In the genomic region with DNA sequence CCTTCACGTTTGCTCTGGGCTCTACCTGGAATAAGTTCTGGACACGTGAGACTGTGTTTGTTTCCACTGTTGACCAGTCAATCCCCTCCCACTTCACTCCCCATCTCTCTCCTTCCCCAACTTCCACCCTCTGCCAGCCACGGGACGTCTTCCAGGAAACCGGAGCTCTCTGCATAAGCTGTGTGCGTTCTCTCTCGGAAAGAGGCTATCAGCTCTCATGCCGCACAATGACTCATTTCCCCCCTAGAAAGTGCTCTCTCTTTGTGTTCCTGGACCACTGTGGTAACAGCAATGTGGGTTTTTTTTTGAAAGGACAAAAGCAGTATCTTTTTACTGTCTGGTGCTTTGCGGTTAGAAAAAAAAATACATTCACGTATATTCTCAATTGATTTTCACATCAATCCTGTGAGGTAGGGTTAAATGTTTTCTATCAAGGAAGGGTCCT, we compare ENCODE assay signal across 8 cellular contexts.
A peak's percentile ranks its signal among the peaks of the same experiment; 100 is the strongest.
DNase-seq lines count a peak whose midpoint lies in the region; ATAC-seq and TF ChIP-seq lines count a peak whose summit lies in the region.

No MANE protein-coding gene starts in this region.

- DNase-seq in NT2/D1 (ENCODE audit: low read depth, low spot score) (peak; percentile 18), non-pigmented ciliary epithelial cell (ENCODE audit: low read depth) (peak; percentile 49), C1 segment of cervical spinal cord (lab: John Stamatoyannopoulos, UW) (no peak), NCI-H1092 treated with DMSO at 0.1 percent for 48 hours (lab: John Stamatoyannopoulos, UW) (no peak)
- peak; percentile 11 for DNase-seq in activated naive CD8-positive, alpha-beta T cell treated with anti-CD3 and anti-CD28 coated beads, Interleukin-2, amount 50 U/mL, for 16 hours (ENCODE audit: low read depth, low spot score)

- H3K4me1 ChIP-seq in HEK293 (ENCODE audit: control insufficient read depth, insufficient read depth, low read length) (no peaks in the 10 kb centered on the region), NT2/D1 (ENCODE audit: insufficient read depth, insufficient read length) (peaks cover 2% of the 10 kb centered on the region)

- H3K4me3 ChIP-seq in HEK293 (ENCODE audit: low read depth, low read length) (no peak overlapping the region), NT2/D1 (ENCODE audit: insufficient read length, low read depth) (no peak overlapping the region)

- H3K9me3 ChIP-seq in HEK293 (ENCODE audit: control insufficient read depth, insufficient read depth, low read depth, low read length) (no peaks in the 10 kb centered on the region), NT2/D1 (ENCODE audit: insufficient read depth, low read length) (no peaks in the 10 kb centered on the region)

- no peak overlapping the region for H3K9ac ChIP-seq in NT2/D1 (ENCODE audit: insufficient read length, low read depth)

- TF ChIP-seq CTCF in HEK293 (tag by site-specific recombination; IDR thresholded peaks at IDR 0.05): no peak

- ATAC-seq in GM18499 (IDR thresholded peaks at IDR 0.05; ENCODE audit: insufficient read depth, unreplicated experiment) (peak; percentile 90), GM19324 (IDR thresholded peaks at IDR 0.05; ENCODE audit: low FRiP score, unreplicated experiment) (no peak)

- POLR2A ChIA-PET in HEK293 (lab: Yijun Ruan, JAX): no interaction called here

- no peaks in the 10 kb centered on the region for H3K27me3 ChIP-seq in NT2/D1 (ENCODE audit: insufficient read depth, insufficient read length)

- H3K36me3 ChIP-seq in HEK293 (ENCODE audit: control insufficient read depth in 2 of 2, insufficient read depth in 1 of 2, low read length in 2 of 2): no peaks in the 10 kb centered on the region
- no peaks in the 10 kb centered on the region for H3K36me3 ChIP-seq in NT2/D1 (ENCODE audit: insufficient read depth, insufficient read length, low read length)

- no peak overlapping the region for H3K27ac ChIP-seq in HEK293 (ENCODE audit: extremely low read depth, low read depth, low read length)

- CTCF ChIA-PET in HEK293 (lab: Yijun Ruan, JAX): interaction anchor here (0.9 kb wide), 1 partner anchor 11 kb away, joined by 3 read pairs; no protein-coding TSS in a partner anchor

TF ChIP-seq in HEK293, 187 proteins besides CTCF, POLR2A, EP300 and RAD21 (continues in another document):
- TF ChIP-seq ZNF416 (tag by site-specific recombination; IDR thresholded peaks at IDR 0.05): no peak
- TF ChIP-seq ZNF121 (tag by site-specific recombination; IDR thresholded peaks at IDR 0.05): no peak
- TF ChIP-seq, protein P1, sequence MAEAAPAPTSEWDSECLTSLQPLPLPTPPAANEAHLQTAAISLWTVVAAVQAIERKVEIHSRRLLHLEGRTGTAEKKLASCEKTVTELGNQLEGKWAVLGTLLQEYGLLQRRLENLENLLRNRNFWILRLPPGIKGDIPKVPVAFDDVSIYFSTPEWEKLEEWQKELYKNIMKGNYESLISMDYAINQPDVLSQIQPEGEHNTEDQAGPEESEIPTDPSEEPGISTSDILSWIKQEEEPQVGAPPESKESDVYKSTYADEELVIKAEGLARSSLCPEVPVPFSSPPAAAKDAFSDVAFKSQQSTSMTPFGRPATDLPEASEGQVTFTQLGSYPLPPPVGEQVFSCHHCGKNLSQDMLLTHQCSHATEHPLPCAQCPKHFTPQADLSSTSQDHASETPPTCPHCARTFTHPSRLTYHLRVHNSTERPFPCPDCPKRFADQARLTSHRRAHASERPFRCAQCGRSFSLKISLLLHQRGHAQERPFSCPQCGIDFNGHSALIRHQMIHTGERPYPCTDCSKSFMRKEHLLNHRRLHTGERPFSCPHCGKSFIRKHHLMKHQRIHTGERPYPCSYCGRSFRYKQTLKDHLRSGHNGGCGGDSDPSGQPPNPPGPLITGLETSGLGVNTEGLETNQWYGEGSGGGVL (tag by site-specific recombination; IDR thresholded peaks at IDR 0.05): peak; percentile 81
- TF ChIP-seq PRDM10 (tag by site-specific recombination; IDR thresholded peaks at IDR 0.05): peak; percentile 14; the same call in 1 of the 2 replicates
- no peak for TF ChIP-seq YY2 (tag by site-specific recombination; IDR thresholded peaks at IDR 0.05)
- TF ChIP-seq ZNF747 (tag by site-specific recombination; IDR thresholded peaks at IDR 0.05): no peak
- no peak for TF ChIP-seq HOXC10 (CRISPR knock-in tag; IDR thresholded peaks at IDR 0.05)
- no peak for TF ChIP-seq ZFP3 (tag by site-specific recombination; IDR thresholded peaks at IDR 0.05; ENCODE audit: low read depth)
- TF ChIP-seq ZNF514 (tag by site-specific recombination; IDR thresholded peaks at IDR 0.05): no peak
- TF ChIP-seq ZNF449 (tag by site-specific recombination; IDR thresholded peaks at IDR 0.05): no peak
- 0 out of 2 replicates have a peak, but pooled peaks have one; percentile 76 for TF ChIP-seq ZNF660 (tag by site-specific recombination; IDR thresholded peaks at IDR 0.05)
- no peak for TF ChIP-seq BCL11A (tag by site-specific recombination; IDR thresholded peaks at IDR 0.05; ENCODE audit: low read depth)
- TF ChIP-seq ZNF600 (tag by site-specific recombination; IDR thresholded peaks at IDR 0.05): no peak
- TF ChIP-seq, protein P2, sequence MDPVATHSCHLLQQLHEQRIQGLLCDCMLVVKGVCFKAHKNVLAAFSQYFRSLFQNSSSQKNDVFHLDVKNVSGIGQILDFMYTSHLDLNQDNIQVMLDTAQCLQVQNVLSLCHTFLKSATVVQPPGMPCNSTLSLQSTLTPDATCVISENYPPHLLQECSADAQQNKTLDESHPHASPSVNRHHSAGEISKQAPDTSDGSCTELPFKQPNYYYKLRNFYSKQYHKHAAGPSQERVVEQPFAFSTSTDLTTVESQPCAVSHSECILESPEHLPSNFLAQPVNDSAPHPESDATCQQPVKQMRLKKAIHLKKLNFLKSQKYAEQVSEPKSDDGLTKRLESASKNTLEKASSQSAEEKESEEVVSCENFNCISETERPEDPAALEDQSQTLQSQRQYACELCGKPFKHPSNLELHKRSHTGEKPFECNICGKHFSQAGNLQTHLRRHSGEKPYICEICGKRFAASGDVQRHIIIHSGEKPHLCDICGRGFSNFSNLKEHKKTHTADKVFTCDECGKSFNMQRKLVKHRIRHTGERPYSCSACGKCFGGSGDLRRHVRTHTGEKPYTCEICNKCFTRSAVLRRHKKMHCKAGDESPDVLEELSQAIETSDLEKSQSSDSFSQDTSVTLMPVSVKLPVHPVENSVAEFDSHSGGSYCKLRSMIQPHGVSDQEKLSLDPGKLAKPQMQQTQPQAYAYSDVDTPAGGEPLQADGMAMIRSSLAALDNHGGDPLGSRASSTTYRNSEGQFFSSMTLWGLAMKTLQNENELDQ (tag by site-specific recombination; IDR thresholded peaks at IDR 0.05; ENCODE audit: low read depth): no peak
- TF ChIP-seq PATZ1 (tag by site-specific recombination; IDR thresholded peaks at IDR 0.05): no peak

Comparison
In these comparisons a context has a peak if more than half of its experiments do, and no peak if none do; other contexts are left out.
1. DNase-seq: peak in NT2/D1 (single experiment), activated naive CD8-positive, alpha-beta T cell treated with anti-CD3 and anti-CD28 coated beads, Interleukin-2, amount 50 U/mL, for 16 hours (single experiment) and non-pigmented ciliary epithelial cell (single experiment); none in C1 segment of cervical spinal cord (0 of 14) and NCI-H1092 treated with DMSO at 0.1 percent for 48 hours (single experiment).